ENCODE assay signal across 18 cellular contexts in genomic region chr15:29652595-29652994, GRCh38.
A peak's percentile ranks its signal among the peaks of the same experiment; 100 is the strongest.
DNase-seq lines count a peak whose midpoint lies in the region; ATAC-seq and TF ChIP-seq lines count a peak whose summit lies in the region.
"Had no signal": no experiment of that assay in that cellular context is flagged by ENCODE, and none has a peak within 500 bp of the region (broad histone marks: within the 10 kb centered on the region; RNA-seq: fewer than 3 reads in every experiment).

No MANE protein-coding gene starts in this region.

- H3K9me3 ChIP-seq in right atrium auricular region, result no peaks in the 10 kb centered on the region
- peaks cover 0 to 4% of the 10 kb centered on the region in 2 donors for H3K9me3 ChIP-seq in neuronal stem cell (replicated peaks in 1 of 2; ENCODE audit: control insufficient read depth in 2 of 2, insufficient read depth in 1 of 2, low read depth in 1 of 2, low read length in 2 of 2)
- H3K9me3 ChIP-seq in upper lobe of right lung, result no peaks in the 10 kb centered on the region

- no peaks in the 10 kb centered on the region for H3K4me1 ChIP-seq in right atrium auricular region
- H3K4me1 ChIP-seq in neuronal stem cell (ENCODE audit: control insufficient read depth in 2 of 2, insufficient read depth in 1 of 2, low read depth in 1 of 2, low read length in 2 of 2), result peaks cover 0 to 2% of the 10 kb centered on the region in 2 donors
- no peaks in the 10 kb centered on the region for H3K4me1 ChIP-seq in upper lobe of right lung
- H3K4me1 ChIP-seq: A549 had no signal

- H2BK12ac ChIP-seq in neuronal stem cell (ENCODE audit: low read length), result no peak overlapping the region

- no peak overlapping the region for H3K14ac ChIP-seq in neuronal stem cell (ENCODE audit: low read length)

- ATAC-seq in Right ventricle myocardium inferior (peak; percentile 81), upper lobe of right lung (peak; percentile 41), GM21717 (IDR thresholded peaks at IDR 0.05; ENCODE audit: unreplicated experiment) (no peak)
- ATAC-seq: A549, GM23338 had no signal

- H3K79me1 ChIP-seq in neuronal stem cell (ENCODE audit: low read depth, low read length), result no peaks in the 10 kb centered on the region

- H2AFZ ChIP-seq in neuronal stem cell (ENCODE audit: low read length), result no peak overlapping the region
- H2AFZ ChIP-seq: GM23338 had no signal

- H3K23ac ChIP-seq in neuronal stem cell (ENCODE audit: low read depth, low read length, poor library complexity), result no peak overlapping the region

- H4K8ac ChIP-seq in neuronal stem cell (ENCODE audit: low read depth, low read length), result no peak overlapping the region

- no peak overlapping the region for H3K4me3 ChIP-seq in right atrium auricular region
- H3K4me3 ChIP-seq in neuronal stem cell (ENCODE audit: low read length in 2 of 2), result no peak overlapping the region
- no peak overlapping the region for H3K4me3 ChIP-seq in upper lobe of right lung
- H3K4me3 ChIP-seq: A549, GM23338 had no signal

- no peak overlapping the region for H3K4ac ChIP-seq in neuronal stem cell (ENCODE audit: low read length)

- H3K27ac ChIP-seq in right atrium auricular region (no peak overlapping the region), neuronal stem cell (replicated peaks; ENCODE audit: low read length) (no peak overlapping the region), upper lobe of right lung (no peak overlapping the region)
- H3K27ac ChIP-seq: 22Rv1, A549, C4-2B, HL-60 had no signal

- H2BK120ac ChIP-seq in neuronal stem cell (ENCODE audit: low read depth, low read length), result no peak overlapping the region

- H2AK5ac ChIP-seq in neuronal stem cell (ENCODE audit: low read depth, low read length), result peak overlapping the region; percentile 39

- H3K4me2 ChIP-seq in neuronal stem cell (ENCODE audit: insufficient read depth, low read length, poor library complexity, severe bottlenecking), result no peak overlapping the region
- H3K4me2 ChIP-seq: A549, GM23338 had no signal

- H2BK15ac ChIP-seq in neuronal stem cell (ENCODE audit: low read length), result no peak overlapping the region

- no peak for TF ChIP-seq CTCF in right atrium auricular region (IDR thresholded peaks at IDR 0.05)
- TF ChIP-seq CTCF in upper lobe of right lung (IDR thresholded peaks at IDR 0.05), result no peak

- H3K18ac ChIP-seq in neuronal stem cell (ENCODE audit: low read length), result peak overlapping the region; percentile 88

- intact Hi-C loops in Right ventricle myocardium inferior (cut with DNase I) (no loop called here), cardiac septum (cut with DNase I) (no loop called here), upper lobe of right lung (cut with DNase I) (no loop called here)

- no peak overlapping the region for H2BK5ac ChIP-seq in neuronal stem cell (ENCODE audit: low read length)

- H4K91ac ChIP-seq in neuronal stem cell (ENCODE audit: low read depth, low read length, poor library complexity), result no peak overlapping the region

- H3K36me3 ChIP-seq in right atrium auricular region (no peaks in the 10 kb centered on the region), neuronal stem cell (replicated peaks in 1 of 2; ENCODE audit: control insufficient read depth in 2 of 2, insufficient read depth in 2 of 2, low read length in 2 of 2) (no peaks in the 10 kb centered on the region), upper lobe of right lung (no peaks in the 10 kb centered on the region)

- no peak overlapping the region for H3K9ac ChIP-seq in neuronal stem cell (ENCODE audit: low read depth, low read length, poor library complexity)

- H3K27me3 ChIP-seq in right atrium auricular region (no peaks in the 10 kb centered on the region), neuronal stem cell (ENCODE audit: control insufficient read depth in 3 of 3, insufficient read depth in 3 of 3, low read depth in 1 of 3, low read length in 3 of 3) (no peaks in the 10 kb centered on the region), upper lobe of right lung (no peaks in the 10 kb centered on the region)

- DNase-seq in Right ventricle myocardium inferior (ENCODE audit: missing footprints) (no peak), cardiac septum (ENCODE audit: low spot score) (no peak), right atrium auricular region (ENCODE audit: low spot score) (peak; percentile 52), neuronal stem cell (ENCODE audit: low spot score) (no peak), upper lobe of right lung (no peak), COR-L47 (lab: John Stamatoyannopoulos, UW) (no peak)
- DNase-seq: AML-193; CD4-positive, alpha-beta T cell; DMS153; DMS79; GDM1; HCEC 1CT had no signal

- WGBS in neuronal stem cell (ENCODE audit: extremely low coverage in 2 of 2, insufficient read length in 2 of 2, insufficient replicate concordance in 1 of 2), 2 donors, result no CpG with 5 or more reads among the region's 7 CpGs
